Comparison of ENCODE assay signal across 24 cellular contexts in the genomic region with DNA sequence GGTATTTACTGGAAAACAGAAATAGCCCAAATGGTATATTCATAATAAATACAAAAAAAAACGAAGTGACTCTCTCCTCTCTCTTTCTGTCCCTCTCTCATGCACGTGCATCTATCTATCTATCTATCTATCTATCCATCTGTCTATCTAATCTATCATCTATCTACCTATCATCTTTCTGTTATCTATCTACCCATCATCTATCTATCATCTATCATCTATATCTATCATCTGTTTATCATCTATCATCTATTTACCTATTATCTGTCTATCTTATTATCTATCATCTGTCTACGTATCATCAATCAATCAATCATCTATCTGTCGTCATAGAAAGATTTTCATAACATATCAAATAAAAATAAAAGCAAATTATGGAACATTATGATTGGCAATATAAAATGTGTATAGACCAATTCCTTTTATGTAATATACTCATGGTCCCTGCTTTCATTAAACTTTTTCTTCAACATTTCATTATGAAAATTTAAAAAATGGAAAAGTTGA.
A peak's percentile ranks its signal among the peaks of the same experiment; 100 is the strongest.
DNase-seq lines count a peak whose midpoint lies in the region; ATAC-seq, FAIRE-seq and TF ChIP-seq lines count a peak whose summit lies in the region.
"Had no signal": no experiment of that assay in that cellular context is flagged by ENCODE, and none has a peak within 500 bp of the region (broad histone marks: within the 10 kb centered on the region; RNA-seq: fewer than 3 reads in every experiment).

No MANE protein-coding gene starts in this region.

- no peaks in the 10 kb centered on the region for H3K9me3 Mint-ChIP-seq in activated T-cell treated with anti-CD3 and anti-CD28 coated beads, Interleukin-2, amount 50 U/mL, for 72 hours
- H3K9me3 Mint-ChIP-seq: CD4-positive, alpha-beta T cell; CD8-positive, alpha-beta T cell had no signal

- H3K27me3 ChIP-seq in K562 (ENCODE audit: control insufficient read depth in 2 of 2, insufficient read depth in 2 of 2, low read length in 2 of 2) (no peaks in the 10 kb centered on the region), adrenal gland (no peaks in the 10 kb centered on the region)
- H3K27me3 ChIP-seq: BLaER1 treated with 17β-estradiol and CSF1 and Interleukin-3, amounts not matched to agents 10 nM and 100 nM had no signal

- peak overlapping the region; percentile 71 for H3K27ac Mint-ChIP-seq in activated T-cell treated with anti-CD3 and anti-CD28 coated beads, Interleukin-2, amount 50 U/mL, for 72 hours
- H3K27ac Mint-ChIP-seq: CD4-positive, alpha-beta T cell; CD8-positive, alpha-beta T cell had no signal

- CTCF ChIA-PET in HEK293T (lab: Yijun Ruan, JAX): no interaction called here
- CTCF ChIA-PET in K562 (lab: Yijun Ruan, JAX; ENCODE audit: low intra/inter-chr PET ratio): no interaction called here

- H3K27me3 Mint-ChIP-seq in activated T-cell treated with anti-CD3 and anti-CD28 coated beads, Interleukin-2, amount 50 U/mL, for 72 hours (ENCODE audit: low read depth): no peaks in the 10 kb centered on the region
- H3K27me3 Mint-ChIP-seq: B cell; CD4-positive, alpha-beta T cell had no signal

- no peak overlapping the region for H3K27ac ChIP-seq in K562 (ENCODE audit: extremely low read depth, low read depth, low read length)
- no peak overlapping the region for H3K27ac ChIP-seq in adrenal gland
- H3K27ac ChIP-seq: 22Rv1; A549; BLaER1 treated with 17β-estradiol and CSF1 and Interleukin-3, amounts not matched to agents 10 nM and 100 nM; C4-2B had no signal

- no peaks in the 10 kb centered on the region for H3K4me1 ChIP-seq in K562 (replicated peaks in 1 of 2; ENCODE audit: control insufficient read depth in 2 of 2, insufficient read depth in 2 of 2, low read length in 2 of 2)
- H3K4me1 ChIP-seq in adrenal gland (replicated peaks in 1 of 2): no peaks in the 10 kb centered on the region
- H3K4me1 ChIP-seq: A549; BLaER1 treated with 17β-estradiol and CSF1 and Interleukin-3, amounts not matched to agents 10 nM and 100 nM; Caco-2 had no signal

- H3K9me1 ChIP-seq in K562 (ENCODE audit: control insufficient read depth, insufficient read depth, low read length): no peaks in the 10 kb centered on the region

- FAIRE-seq in K562 (lab: Jason Lieb, UNC) (no peak), frontal cortex (lab: Jason Lieb, UNC) (peak; percentile 68)
- FAIRE-seq: A549, D721Med, G401.6, GM12891, GM19239 had no signal

- 0 out of 2 replicates have a peak, but pooled peaks cover 4% of the 10 kb centered on the region for H4K20me1 ChIP-seq in K562 (replicated peaks; ENCODE audit: control insufficient read depth, insufficient read depth, low read length)

- in situ Hi-C loops in K562 (cut with MboI): no loop called here

- BruUV-seq in K562 (replicated peaks; lab: Mats Ljungman, UMichigan): no TSS peak

- no peak overlapping the region for H2AFZ ChIP-seq in K562 (ENCODE audit: low read depth, low read length)

- POLR2A ChIA-PET in HEK293T (lab: Yijun Ruan, JAX): no interaction called here
- POLR2A ChIA-PET in K562 (lab: Yijun Ruan, JAX): interaction anchor here (0.8 kb wide), 1 partner anchor 18 kb away, joined by 3 read pairs; no protein-coding TSS in a partner anchor

- intact Hi-C loops in K562 (cut with micrococcal nuclease): no loop called here
- intact Hi-C loops in adrenal gland (cut with DNase I): no loop called here

- no peak overlapping the region for H3K9ac ChIP-seq in K562 (ENCODE audit: insufficient read depth in 1 of 2, low read depth in 2 of 2, low read length in 2 of 2)
- H3K9ac ChIP-seq: BLaER1 treated with 17β-estradiol and CSF1 and Interleukin-3, amounts not matched to agents 10 nM and 100 nM had no signal

- H3K4me1 Mint-ChIP-seq in activated T-cell treated with anti-CD3 and anti-CD28 coated beads, Interleukin-2, amount 50 U/mL, for 72 hours (ENCODE audit: low read depth): peaks cover 14% of the 10 kb centered on the region
- H3K4me1 Mint-ChIP-seq: B cell had no signal

- TF ChIP-seq CTCF in K562 (IDR thresholded peaks at IDR 0.05 in 2 of 3, conservative IDR thresholded peaks at IDR 0.05 in 1 of 3; ENCODE audit: insufficient read depth in 2 of 3, low read depth in 1 of 3, low read length in 3 of 3) (no peak), adrenal gland (IDR thresholded peaks at IDR 0.05) (no peak)

- H3K4me3 Mint-ChIP-seq in activated T-cell treated with anti-CD3 and anti-CD28 coated beads, Interleukin-2, amount 50 U/mL, for 72 hours: no peak overlapping the region
- H3K4me3 Mint-ChIP-seq: B cell; CD4-positive, alpha-beta T cell; CD8-positive, alpha-beta T cell had no signal

- no peak overlapping the region for H3K4me2 ChIP-seq in K562 (ENCODE audit: insufficient read depth, low read length)
- H3K4me2 ChIP-seq: A549; BLaER1 treated with 17β-estradiol and CSF1 and Interleukin-3, amounts not matched to agents 10 nM and 100 nM had no signal

- peaks cover 3 to 10% of the 10 kb centered on the region in 2 donors for H3K36me3 Mint-ChIP-seq in activated T-cell treated with anti-CD3 and anti-CD28 coated beads, Interleukin-2, amount 50 U/mL, for 72 hours (ENCODE audit: insufficient read depth in 2 of 2)

- ATAC-seq in activated T-cell treated with anti-CD3 and anti-CD28 coated beads, Interleukin-2, amount 50 U/mL, for 72 hours (replicated peaks in 1 of 2): no peak
- ATAC-seq in K562 (no peak), GM21367 (IDR thresholded peaks at IDR 0.05; ENCODE audit: unreplicated experiment) (no peak)
- ATAC-seq: A549; CD8-positive, alpha-beta T cell had no signal

- H3K36me3 ChIP-seq in K562 (ENCODE audit: control insufficient read depth, insufficient read depth, low read length): peaks cover 81% of the 10 kb centered on the region
- H3K36me3 ChIP-seq in adrenal gland (replicated peaks in 1 of 2): no peaks in the 10 kb centered on the region

- H3K79me2 ChIP-seq in K562 (ENCODE audit: control insufficient read depth, insufficient read depth, low read length): no peaks in the 10 kb centered on the region

- no peaks in the 10 kb centered on the region for H3K9me3 ChIP-seq in K562 (replicated peaks; ENCODE audit: control insufficient read depth, insufficient read depth, low read depth, low read length)
- no peaks in the 10 kb centered on the region for H3K9me3 ChIP-seq in adrenal gland (replicated peaks in 1 of 3)
- H3K9me3 ChIP-seq: A549; BLaER1 treated with 17β-estradiol and CSF1 and Interleukin-3, amounts not matched to agents 10 nM and 100 nM; Caco-2 had no signal

- TF ChIP-seq POLR2A in K562 (conservative IDR thresholded peaks at IDR 0.05) (0 out of 2 replicates have a peak, but pooled peaks have one; percentile 37), adrenal gland (IDR thresholded peaks at IDR 0.05) (no peak)

- TF ChIP-seq EP300 in K562 (IDR thresholded peaks at IDR 0.05; ENCODE audit: low read length): no peak

- WGBS in K562 (ENCODE audit: insufficient coverage, low coverage, missing lambda C conversion rate): 76% methylated on average over 4 of the region's 4 CpGs
- 52 to 61% (median 56%) methylated on average over 4 of the region's 4 CpGs for WGBS in adrenal gland, 4 donors

- H3K4me3 ChIP-seq in K562 (no peak overlapping the region), adrenal gland (no peak overlapping the region)
- H3K4me3 ChIP-seq: A549; BLaER1 treated with 17β-estradiol and CSF1 and Interleukin-3, amounts not matched to agents 10 nM and 100 nM had no signal

- no peak for DNase-seq in activated T-cell treated with anti-CD3 and anti-CD28 coated beads, Interleukin-2, amount 50 U/mL, for 72 hours
- no peak for DNase-seq in activated T-cell treated with anti-CD3 and anti-CD28 coated beads for 4 hours
- DNase-seq in HEK293T (ENCODE audit: extremely low spot score): no peak
- DNase-seq in K562 (ENCODE audit: extremely low read depth in 1 of 4, low spot score in 3 of 4): no peak
- DNase-seq in frontal cortex (ENCODE audit: low spot score in 2 of 2): no peak
- no peak for DNase-seq in NCI-H1417 treated with DMSO at 0.1 percent for 48 hours (lab: John Stamatoyannopoulos, UW)
- no peak for DNase-seq in adrenal gland
- DNase-seq: AML-193; Caco-2; Calu3; CD4-positive, alpha-beta T cell; CD8-positive, alpha-beta T cell; DMS79 treated with DMSO at 0.1 percent for 48 hours; GF-D8 had no signal

- TF ChIP-seq RAD21 in K562 (CRISPR knock-in tag; conservative IDR thresholded peaks at IDR 0.05 in 1 of 2, IDR thresholded peaks at IDR 0.05 in 1 of 2): no peak

TF ChIP-seq in HEK293T, 16 proteins besides CTCF, POLR2A, EP300 and RAD21:
- TF ChIP-seq ELF4 (IDR thresholded peaks at IDR 0.05) (no peak), SP1 (IDR thresholded peaks at IDR 0.05) (no peak)
- TF ChIP-seq, protein P1, sequence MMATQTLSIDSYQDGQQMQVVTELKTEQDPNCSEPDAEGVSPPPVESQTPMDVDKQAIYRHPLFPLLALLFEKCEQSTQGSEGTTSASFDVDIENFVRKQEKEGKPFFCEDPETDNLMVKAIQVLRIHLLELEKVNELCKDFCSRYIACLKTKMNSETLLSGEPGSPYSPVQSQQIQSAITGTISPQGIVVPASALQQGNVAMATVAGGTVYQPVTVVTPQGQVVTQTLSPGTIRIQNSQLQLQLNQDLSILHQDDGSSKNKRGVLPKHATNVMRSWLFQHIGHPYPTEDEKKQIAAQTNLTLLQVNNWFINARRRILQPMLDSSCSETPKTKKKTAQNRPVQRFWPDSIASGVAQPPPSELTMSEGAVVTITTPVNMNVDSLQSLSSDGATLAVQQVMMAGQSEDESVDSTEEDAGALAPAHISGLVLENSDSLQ (IDR thresholded peaks at IDR 0.05): peak; percentile 57; the same call in 1 of the 2 replicates

TF ChIP-seq in K562, 482 proteins besides CTCF, POLR2A, EP300 and RAD21 (continues in another document):
- peak; percentile 68 for TF ChIP-seq GATAD2B (IDR thresholded peaks at IDR 0.05; ENCODE audit: borderline replicate concordance)
- 0 out of 2 replicates have a peak, but pooled peaks have one; percentile 35 for TF ChIP-seq HDAC2 (IDR thresholded peaks at IDR 0.05)
- peak; percentile 91 for TF ChIP-seq MTA1 (IDR thresholded peaks at IDR 0.05; ENCODE audit: borderline replicate concordance)
- TF ChIP-seq RB1 (IDR thresholded peaks at IDR 0.05; ENCODE audit: low read depth): no peak
- TF ChIP-seq BRCA1 (IDR thresholded peaks at IDR 0.05): no peak
- TF ChIP-seq BRCA1 (CRISPR knock-in tag; IDR thresholded peaks at IDR 0.05): no peak
- TF ChIP-seq ZNF695 (CRISPR knock-in tag; IDR thresholded peaks at IDR 0.05): no peak
- no peak for TF ChIP-seq THRAP3 (IDR thresholded peaks at IDR 0.05; ENCODE audit: borderline replicate concordance)
- TF ChIP-seq TSC22D4 (tag; IDR thresholded peaks at IDR 0.05): no peak
- peak; percentile 66 for TF ChIP-seq MEIS2 (IDR thresholded peaks at IDR 0.05; ENCODE audit: partially characterized antibody)
- peak in 1 of 2 experiments; percentile 49; a peak in 1 of 4 replicates for TF ChIP-seq HDAC1 (IDR thresholded peaks at IDR 0.05)
